In the genomic region with DNA sequence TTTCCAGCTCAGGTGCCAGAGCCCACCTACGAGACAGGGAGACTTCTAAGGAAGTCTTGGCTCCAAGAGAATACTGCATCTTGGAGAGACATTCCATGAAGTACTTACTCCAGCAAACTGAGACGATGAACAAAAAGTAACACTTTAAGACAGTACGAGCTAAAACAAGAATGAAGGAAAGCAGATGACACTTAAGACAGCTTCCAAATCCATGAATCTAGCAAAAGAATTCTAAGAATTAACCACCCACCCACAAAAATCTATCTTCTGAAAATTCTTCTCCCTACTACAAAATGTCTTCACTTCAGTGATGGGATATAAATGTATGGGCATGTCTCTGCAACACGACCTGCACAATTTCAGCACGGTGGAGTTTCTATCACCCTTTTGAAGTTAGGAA, we compare ENCODE assay signal across 19 cellular contexts.
DNase-seq lines count a peak whose midpoint lies in the region; ATAC-seq, FAIRE-seq and TF ChIP-seq lines count a peak whose summit lies in the region.
"Had no signal": no experiment of that assay in that cellular context is flagged by ENCODE, and none has a peak within 500 bp of the region (broad histone marks: within the 10 kb centered on the region; RNA-seq: fewer than 3 reads in every experiment).

No MANE protein-coding gene starts in this region.

- no peak overlapping the region for H3T11ph ChIP-seq in H9 (ENCODE audit: low read length)

- H3K23me2 ChIP-seq in H9 (ENCODE audit: insufficient read length, low read depth, low read length, poor library complexity, severe bottlenecking): no peaks in the 10 kb centered on the region

- H3K9ac ChIP-seq in mammary epithelial cell (ENCODE audit: insufficient read depth, low read length): peak overlapping the region; percentile 14
- no peak overlapping the region for H3K9ac ChIP-seq in mesendoderm (ENCODE audit: low read length)
- H3K9ac ChIP-seq in H9 (ENCODE audit: extremely low read depth, insufficient read length, low read length): no peak overlapping the region

- H3K27ac Mint-ChIP-seq in H9: no peak overlapping the region
- H3K27ac Mint-ChIP-seq: CD8-positive, alpha-beta T cell had no signal

- H3K56ac ChIP-seq in mesendoderm (ENCODE audit: low read length) (no peak overlapping the region), H9 (ENCODE audit: insufficient read length, low read depth, low read length) (no peak overlapping the region)

- DNase-seq in GM12892 (ENCODE audit: insufficient read length) (no peak), mammary epithelial cell (no peak), mesendoderm (no peak), urothelium cell line (ENCODE audit: low spot score) (peak; percentile 11), H9 (no peak), NCI-H748 (lab: John Stamatoyannopoulos, UW; ENCODE audit: unreplicated experiment) (no peak)
- DNase-seq: ACHN; CD8-positive, alpha-beta T cell; DND-41; IMR-90; NCI-H1417 treated with DMSO at 0.1 percent for 48 hours; NCI-H2029; NCI-H2171 treated with DMSO at 0.1 percent for 48 hours; NCI-H82; SHP77 treated with DMSO at 0.1 percent for 48 hours had no signal

- H3K79me2 ChIP-seq in mammary epithelial cell (ENCODE audit: insufficient read depth, low read length) (peaks cover 5% of the 10 kb centered on the region), mesendoderm (ENCODE audit: control insufficient read depth, insufficient read depth, low read length) (no peaks in the 10 kb centered on the region), H9 (ENCODE audit: insufficient read depth, low read length) (no peaks in the 10 kb centered on the region)

- no peaks in the 10 kb centered on the region for H3K27me3 ChIP-seq in mammary epithelial cell (ENCODE audit: insufficient read depth, low read length)
- no peaks in the 10 kb centered on the region for H3K27me3 ChIP-seq in mesendoderm (ENCODE audit: insufficient read depth, low read length, poor library complexity)
- H3K27me3 ChIP-seq in H9 (ENCODE audit: insufficient read depth, low read length): no peaks in the 10 kb centered on the region

- no peak for ATAC-seq in GM18517 (IDR thresholded peaks at IDR 0.05; ENCODE audit: unreplicated experiment)
- ATAC-seq: CD8-positive, alpha-beta T cell had no signal

- TF ChIP-seq CTCF in mammary epithelial cell (conservative IDR thresholded peaks at IDR 0.05 in 1 of 2, IDR thresholded peaks at IDR 0.05 in 1 of 2; ENCODE audit: extremely low read depth in 1 of 2, insufficient read depth in 1 of 2, low read depth in 1 of 2, low read length in 2 of 2): no peak
- no peak for TF ChIP-seq CTCF in H9 (conservative IDR thresholded peaks at IDR 0.05)

- no peak overlapping the region for H2BK120ac ChIP-seq in mesendoderm (ENCODE audit: low read depth, low read length)
- no peak overlapping the region for H2BK120ac ChIP-seq in H9 (ENCODE audit: low read depth, low read length, poor library complexity, severe bottlenecking)

- H3K4me1 Mint-ChIP-seq in H9: peaks cover 6 to 8% of the 10 kb centered on the region in 2 experiments

- H4K20me1 ChIP-seq in mammary epithelial cell (ENCODE audit: insufficient read depth, low read length) (no peaks in the 10 kb centered on the region), H9 (ENCODE audit: control insufficient read depth, insufficient read depth, insufficient read length) (no peaks in the 10 kb centered on the region)

- no peak overlapping the region for H3K4me3 Mint-ChIP-seq in H9
- H3K4me3 Mint-ChIP-seq: CD8-positive, alpha-beta T cell had no signal

- H4K8ac ChIP-seq in mesendoderm (ENCODE audit: low read depth, low read length): no peak overlapping the region
- no peak overlapping the region for H4K8ac ChIP-seq in H9 (replicated peaks; ENCODE audit: insufficient read length, low read depth, low read length)

- FAIRE-seq in GM12892 (lab: Jason Lieb, UNC) (peak; percentile 38), urothelium cell line (lab: Jason Lieb, UNC) (no peak)
- FAIRE-seq: D721Med, RCC 7860 had no signal

- H3K14ac ChIP-seq in H9 (ENCODE audit: insufficient read depth, low read length): no peak overlapping the region

- H3K27ac ChIP-seq in mammary epithelial cell (ENCODE audit: insufficient read depth, low read depth, low read length) (no peak overlapping the region), mesendoderm (ENCODE audit: low read depth, low read length) (no peak overlapping the region), H9 (ENCODE audit: insufficient read length, low read depth, low read length) (no peak overlapping the region)

- H3K9me3 ChIP-seq in mammary epithelial cell (replicated peaks; ENCODE audit: insufficient read depth, low read length): no peaks in the 10 kb centered on the region
- H3K9me3 ChIP-seq in H9 (ENCODE audit: control insufficient read depth, low read depth, low read length): no peaks in the 10 kb centered on the region
- H3K9me3 ChIP-seq: HAP-1 had no signal

- H3K4me1 ChIP-seq in mammary epithelial cell (ENCODE audit: insufficient read depth, low read length) (peaks cover 28% of the 10 kb centered on the region), mesendoderm (ENCODE audit: control insufficient read depth, low read depth, low read length) (peaks cover 4% of the 10 kb centered on the region), H9 (ENCODE audit: insufficient read depth, low read length) (no peaks in the 10 kb centered on the region)
- H3K4me1 ChIP-seq: HAP-1 had no signal

- H3K4ac ChIP-seq in mesendoderm (ENCODE audit: low read depth, low read length) (peak overlapping the region; percentile 2), H9 (ENCODE audit: low read depth, low read length) (no peak overlapping the region)

- no peak for TF ChIP-seq POLR2A in GM12892 (IDR thresholded peaks at IDR 0.05; ENCODE audit: low read depth, low read length)

- no peaks in the 10 kb centered on the region; a peak in 1 of 7 replicates for H3K36me3 Mint-ChIP-seq in H9 (ENCODE audit: insufficient read depth in 1 of 3, low read depth in 3 of 3)
- H3K36me3 Mint-ChIP-seq: CD8-positive, alpha-beta T cell had no signal

- no TSS peak for BruUV-seq in mammary epithelial cell (replicated peaks; lab: Mats Ljungman, UMichigan)

- no peak overlapping the region for H3K4me3 ChIP-seq in mammary epithelial cell (replicated peaks in 1 of 3; ENCODE audit: insufficient read depth in 1 of 3, low read depth in 2 of 3, low read length in 3 of 3)
- H3K4me3 ChIP-seq in mesendoderm (ENCODE audit: low read length): no peak overlapping the region
- H3K4me3 ChIP-seq: HAP-1 had no signal

- H3K36me3 ChIP-seq in mammary epithelial cell (ENCODE audit: insufficient read depth, low read length): peaks cover 2% of the 10 kb centered on the region
- H3K36me3 ChIP-seq in mesendoderm (ENCODE audit: control insufficient read depth, insufficient read depth, low read length): no peaks in the 10 kb centered on the region
- H3K36me3 ChIP-seq: HAP-1 had no signal

- dilution Hi-C loops in mammary epithelial cell (cut with HindIII; ENCODE audit: low sequenced_read_pairs): no loop called here

- WGBS in mammary epithelial cell (ENCODE audit: low coverage, missing lambda C conversion rate): 13% methylated on average over 5 of the region's 5 CpGs
- WGBS in mesendoderm (ENCODE audit: extremely low coverage, insufficient coverage, low lambda C conversion rate): no CpG with 5 or more reads among the region's 5 CpGs
- WGBS in H9 (ENCODE audit: extremely low coverage, insufficient read length, low lambda C conversion rate): no CpG with 5 or more reads among the region's 5 CpGs

- H3K27me3 Mint-ChIP-seq in H9 (ENCODE audit: low read depth): no peaks in the 10 kb centered on the region

- H4K5ac ChIP-seq in mesendoderm (ENCODE audit: low read length): no peak overlapping the region
- H4K5ac ChIP-seq in H9 (ENCODE audit: insufficient read length, low read depth, low read length): no peak overlapping the region

- H3K23ac ChIP-seq in mesendoderm (ENCODE audit: low read length) (no peak overlapping the region), H9 (ENCODE audit: insufficient read length, low read depth, low read length) (no peak overlapping the region)

- CTCF ChIA-PET in mammary epithelial cell (lab: Charles Lee; ENCODE audit: low non-redundant PET): no interaction called here

- no peak overlapping the region for H2BK12ac ChIP-seq in H9 (ENCODE audit: insufficient read length, low read depth, low read length)

- H3K18ac ChIP-seq in mesendoderm (ENCODE audit: low read length) (no peak overlapping the region), H9 (ENCODE audit: insufficient read length, low read depth, low read length) (no peak overlapping the region)

- H3K79me1 ChIP-seq in mesendoderm (ENCODE audit: low read length) (no peaks in the 10 kb centered on the region), H9 (ENCODE audit: insufficient read depth, low read depth, low read length, poor library complexity, severe bottlenecking) (no peaks in the 10 kb centered on the region)

- intact Hi-C loops in mammary epithelial cell (cut with micrococcal nuclease): no loop called here

- no peak overlapping the region for H2BK5ac ChIP-seq in mesendoderm (ENCODE audit: low read length)
- H2BK5ac ChIP-seq in H9 (ENCODE audit: insufficient read length, low read length): no peak overlapping the region

- H2BK15ac ChIP-seq in mesendoderm (replicated peaks; ENCODE audit: low read depth) (no peak overlapping the region), H9 (ENCODE audit: low read depth, low read length) (no peak overlapping the region)

- H4K91ac ChIP-seq in H9 (ENCODE audit: insufficient read length, low read depth, low read length): no peak overlapping the region

- in situ Hi-C loops in mammary epithelial cell (cut with MboI; ENCODE audit: low sequenced_read_pairs in 2 of 2): no loop called here

- H2AK5ac ChIP-seq in mesendoderm (ENCODE audit: low read length): no peak overlapping the region
- H2AK5ac ChIP-seq in H9 (ENCODE audit: insufficient read length, low read length): no peak overlapping the region

- H3K9me3 Mint-ChIP-seq in H9: no peaks in the 10 kb centered on the region
- H3K9me3 Mint-ChIP-seq: CD8-positive, alpha-beta T cell had no signal

- no peak overlapping the region for H2BK20ac ChIP-seq in H9 (ENCODE audit: low read depth, low read length, poor library complexity, severe bottlenecking)

- peak overlapping the region; percentile 62 for H3K4me2 ChIP-seq in mammary epithelial cell (ENCODE audit: insufficient read depth, low read depth, low read length)
- H3K4me2 ChIP-seq in mesendoderm (ENCODE audit: low read length): no peak overlapping the region
- no peak overlapping the region for H3K4me2 ChIP-seq in H9 (ENCODE audit: insufficient read depth, insufficient read length, low read length)

- H2AFZ ChIP-seq in mammary epithelial cell (ENCODE audit: low read depth, low read length): peak overlapping the region; percentile 75
- H2AFZ ChIP-seq in H9 (ENCODE audit: low read length): no peak overlapping the region
